Comparison of ENCODE assay signal across 8 cellular contexts in the genomic region with DNA sequence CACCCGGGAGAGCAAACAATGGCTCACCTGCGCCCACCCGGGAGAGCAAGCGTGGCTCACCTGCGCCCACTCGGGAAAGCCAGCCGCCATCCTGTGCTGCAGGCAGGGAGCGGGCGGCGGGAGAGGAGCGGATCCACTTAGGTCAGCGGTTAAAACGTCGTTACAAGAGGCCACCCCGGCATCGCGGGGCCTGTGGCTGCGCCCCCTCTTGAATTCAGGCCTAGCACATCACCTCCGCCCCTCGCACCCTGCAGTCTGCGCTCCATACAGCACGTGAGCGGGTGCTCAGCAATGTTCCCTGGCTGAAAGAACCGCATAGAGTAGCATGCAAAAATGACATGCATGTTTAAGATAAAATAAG. TPM values are rescaled to one million over a fixed set of nuclear protein-coding genes. Genes with fewer than 3 reads are reported as not detected.
DNase-seq lines count a peak whose midpoint lies in the region; ATAC-seq lines count a peak whose summit lies in the region.

No MANE protein-coding gene starts in this region.

- intact Hi-C loops in left cardiac atrium (cut with DNase I): no loop called here

- peak; percentile 38 for ATAC-seq in left cardiac atrium
- ATAC-seq in HG03025 (IDR thresholded peaks at IDR 0.05; ENCODE audit: low FRiP score, unreplicated experiment): no peak

- peak overlapping the region; percentile 1 to 90 (median 79) for H3K27ac ChIP-seq in skin epidermis

- H3K4me3 ChIP-seq in Jurkat, Clone E6-1 (ENCODE audit: low read length): peak overlapping the region; percentile 83
- peak overlapping the region; percentile 52 to 85 (median 72) for H3K4me3 ChIP-seq in skin epidermis

- DNase-seq in NCI-H2081 (lab: John Stamatoyannopoulos, UW) (peak; percentile 14 to 50), NCI-H2081 treated with DMSO at 0.1 percent for 48 hours (lab: John Stamatoyannopoulos, UW) (no peak), left cardiac atrium (peak; percentile 24), NCI-H446 (lab: John Stamatoyannopoulos, UW) (no peak)
- peak; percentile 17 for DNase-seq in Jurkat, Clone E6-1 (ENCODE audit: low read depth, low spot score)
- peak; percentile 17 for DNase-seq in activated effector memory CD4-positive, alpha-beta T cell treated with Interleukin-2 at 50 U/mL for 16 hours

RNA-seq across cellular contexts. Expression of a gene that starts 0.5 kb away (rescaled TPM):
- polyA plus RNA-seq in Jurkat, Clone E6-1 (2012; ENCODE audit: insufficient read depth, insufficient read length): 40.1 TPM
- total RNA-seq in left cardiac atrium: 1 to 10 TPM; 4.6 to 6.1 TPM

Comparison
In these comparisons a context has a peak if more than half of its experiments do, and no peak if none do; other contexts are left out.
1. DNase-seq: peak in NCI-H2081 (2 of 2), Jurkat, Clone E6-1 (single experiment), activated effector memory CD4-positive, alpha-beta T cell treated with Interleukin-2 at 50 U/mL for 16 hours (single experiment) and left cardiac atrium (single experiment); none in NCI-H2081 treated with DMSO at 0.1 percent for 48 hours (single experiment) and NCI-H446 (0 of 2).